In genomic region chr21:29196021-29196663, GRCh38 we compare ENCODE assay signal across 1 cellular context.
A peak's percentile ranks its signal among the peaks of the same experiment; 100 is the strongest.
TF ChIP-seq lines count a peak whose summit lies in the region.

No MANE protein-coding gene starts in this region.

TF ChIP-seq in HEK293, 187 proteins besides CTCF, POLR2A, EP300 and RAD21 (continued from another document):
- TF ChIP-seq KLF17 (tag by site-specific recombination; IDR thresholded peaks at IDR 0.05) (0 out of 2 replicates have a peak, but pooled peaks have one; percentile 24), HOXD13 (CRISPR knock-in tag; IDR thresholded peaks at IDR 0.05; ENCODE audit: borderline replicate concordance) (no peak), AEBP2 (tag by site-specific recombination; IDR thresholded peaks at IDR 0.05; ENCODE audit: borderline replicate concordance) (no peak), ZNF433 (tag by site-specific recombination; IDR thresholded peaks at IDR 0.05; ENCODE audit: low read depth) (no peak), ZNF10 (tag by site-specific recombination; IDR thresholded peaks at IDR 0.05) (no peak), EGR2 (tag by site-specific recombination; IDR thresholded peaks at IDR 0.05; ENCODE audit: low read depth) (no peak), ZNF214 (tag by site-specific recombination; IDR thresholded peaks at IDR 0.05; ENCODE audit: borderline replicate concordance) (no peak), ZNF2 (tag by site-specific recombination; IDR thresholded peaks at IDR 0.05) (no peak), ZNF221 (tag by site-specific recombination; IDR thresholded peaks at IDR 0.05; ENCODE audit: borderline replicate concordance) (no peak), ZNF529 (tag by site-specific recombination; IDR thresholded peaks at IDR 0.05; ENCODE audit: insufficient replicate concordance) (peak; percentile 67), ZNF624 (tag by site-specific recombination; IDR thresholded peaks at IDR 0.05) (no peak), ZNF202 (tag by site-specific recombination; IDR thresholded peaks at IDR 0.05; ENCODE audit: borderline replicate concordance) (no peak), BCL11A (tag by site-specific recombination; IDR thresholded peaks at IDR 0.05; ENCODE audit: low read depth) (no peak), ZNF394 (tag by site-specific recombination; IDR thresholded peaks at IDR 0.05; ENCODE audit: borderline replicate concordance) (peak; percentile 46; the same call in 1 of the 2 replicates)
TF ChIP-seq in HEK293: peak in this region for 33.
